In the genomic region with DNA sequence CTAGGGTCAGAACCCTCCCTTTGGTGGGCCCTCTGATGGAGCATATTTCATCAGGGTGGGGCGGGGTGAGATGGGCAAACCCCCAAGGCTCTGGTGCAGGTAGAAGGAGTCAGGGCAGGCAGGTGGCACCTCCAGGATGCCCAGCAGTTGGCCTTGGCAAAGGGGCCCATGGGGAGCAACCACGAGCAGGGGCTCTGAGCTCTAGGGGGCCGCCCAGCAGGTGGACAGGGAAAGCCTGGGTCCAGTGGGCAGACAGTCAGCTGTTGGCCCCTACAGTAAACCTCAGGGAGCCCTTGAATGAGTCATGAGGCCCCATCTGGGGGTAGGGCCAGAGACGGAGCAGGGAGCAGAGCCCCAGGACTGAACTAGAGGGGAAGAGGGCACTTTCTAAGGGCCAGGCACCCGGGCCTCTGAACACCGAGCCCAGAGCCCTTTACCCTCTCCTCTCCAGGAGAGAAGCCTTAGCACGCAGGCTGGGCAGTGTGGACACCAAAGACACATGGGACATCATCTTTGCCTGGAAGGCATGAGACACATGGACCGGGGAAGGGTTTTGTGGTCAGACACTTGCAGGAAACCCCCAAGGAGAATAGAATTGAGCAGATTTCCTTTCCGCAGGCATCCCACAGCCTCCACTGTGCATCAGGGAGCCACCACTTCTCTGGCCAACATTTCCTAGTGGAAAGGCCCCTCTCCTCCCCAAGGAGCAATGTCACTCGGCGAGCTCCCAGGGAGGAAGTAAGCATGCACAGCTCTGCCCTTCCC, we compare ENCODE assay signal across 19 cellular contexts.
"Had no signal": no experiment of that assay in that cellular context is flagged by ENCODE, and none has a peak within 500 bp of the region (broad histone marks: within the 10 kb centered on the region; RNA-seq: fewer than 3 reads in every experiment).

No MANE protein-coding gene starts in this region.

- H3K27ac ChIP-seq: body of pancreas, gastrocnemius medialis, heart right ventricle, neural progenitor cell, pancreas, transverse colon had no signal

- H3K9ac ChIP-seq: neural progenitor cell had no signal

- DNase-seq: activated CD4-positive, alpha-beta T cell treated with anti-CD3 and anti-CD28 coated beads, Interleukin-2, amount 50 U/mL, for 4 hours; activated CD4-positive, CD25-positive, alpha-beta regulatory T cell treated with anti-CD3 and anti-CD28 coated beads, Interleukin-2, amount 50 U/mL, for 72 hours; activated gamma-delta T cell treated with Interleukin-2 at 50 U/mL for 16 hours; activated naive CD8-positive, alpha-beta T cell treated with anti-CD3 and anti-CD28 coated beads for 36 hours; amygdala; body of pancreas; central memory CD4-positive, alpha-beta T cell; effector memory CD4-positive, alpha-beta T cell; gastrocnemius medialis; heart right ventricle; left colon; naive B cell; stimulated activated CD4-positive, alpha-beta T cell treated with anti-CD3 and anti-CD28 coated beads, Interleukin-15, amount 100 ng/mL, for 24 hours; stimulated activated CD4-positive, alpha-beta T cell treated with anti-CD3 and anti-CD28 coated beads, Interleukin-4, amount 100 ng/mL, for 24 hours; stimulated activated naive CD4-positive, alpha-beta T cell; transverse colon had no signal

- H3K9me3 ChIP-seq: body of pancreas, gastrocnemius medialis, heart right ventricle, pancreas, transverse colon had no signal

- ATAC-seq: body of pancreas, gastrocnemius medialis, left colon, pancreas, SK-N-SH treated with all-trans-retinoic acid at 6 μM for 48 hours had no signal

- H3K4me1 ChIP-seq: body of pancreas, gastrocnemius medialis, heart right ventricle, neural progenitor cell, pancreas, transverse colon had no signal

- H3K36me3 ChIP-seq: gastrocnemius medialis, heart right ventricle, neural progenitor cell, pancreas, transverse colon had no signal

- H3K4me3 ChIP-seq: body of pancreas, gastrocnemius medialis, heart right ventricle, neural progenitor cell, pancreas, transverse colon had no signal

- H3K27me3 ChIP-seq: body of pancreas, neural progenitor cell, pancreas, transverse colon had no signal
